Comparison of ENCODE assay signal across 8 cellular contexts in the genomic region with DNA sequence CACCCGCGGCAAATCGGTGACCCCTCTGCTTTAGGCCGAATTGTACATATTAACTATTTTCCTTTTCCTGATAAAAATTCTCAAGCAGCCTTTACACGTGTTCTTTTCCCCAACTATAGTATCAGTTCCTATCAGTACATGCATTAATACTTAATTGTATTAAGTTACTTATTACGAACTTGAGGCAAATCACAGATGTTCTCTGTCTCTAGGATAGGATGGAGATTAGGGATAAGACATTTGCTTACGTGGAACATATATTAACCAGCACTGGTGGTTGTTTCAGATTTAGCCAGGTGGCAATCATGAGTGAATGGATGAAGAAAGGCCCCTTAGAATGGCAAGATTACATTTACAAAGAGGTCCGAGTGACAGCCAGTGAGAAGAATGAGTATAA. TPM values are rescaled to one million over a fixed set of nuclear protein-coding genes. Genes with fewer than 3 reads are reported as not detected.
A peak's percentile ranks its signal among the peaks of the same experiment; 100 is the strongest.
DNase-seq lines count a peak whose midpoint lies in the region; TF ChIP-seq lines count a peak whose summit lies in the region.

No MANE protein-coding gene starts in this region.

- H4K20me1 ChIP-seq in Loucy (ENCODE audit: insufficient read depth, low read length, poor library complexity, severe bottlenecking): no peaks in the 10 kb centered on the region

- peaks cover 33% of the 10 kb centered on the region for H3K36me3 Mint-ChIP-seq in dendritic cell treated with granulocyte-macrophage colony-stimulating factor and Interleukin-4, amounts not matched to agents 40 ng/mL and 50 ng/mL, for 4 days (ENCODE audit: low read depth)
- H3K36me3 Mint-ChIP-seq in neural crest cell (ENCODE audit: low read depth): peaks cover 2% of the 10 kb centered on the region

- no peaks in the 10 kb centered on the region for H3F3A ChIP-seq in Loucy (ENCODE audit: low read depth)

- H3K9me3 ChIP-seq in Loucy (ENCODE audit: insufficient read depth, low read depth, low read length): no peaks in the 10 kb centered on the region

- H3K27ac ChIP-seq in C4-2B: peak overlapping the region; percentile 79

- TF ChIP-seq CTCF in C4-2B (conservative IDR thresholded peaks at IDR 0.05): no peak
- no peak for TF ChIP-seq CTCF in Loucy (conservative IDR thresholded peaks at IDR 0.05; ENCODE audit: low read length)
- no peak for TF ChIP-seq CTCF in neural crest cell (conservative IDR thresholded peaks at IDR 0.05)

- peak overlapping the region; percentile 89; the same call in 1 of the 2 replicates for H2AFZ ChIP-seq in Loucy (ENCODE audit: low read length)

- no peaks in the 10 kb centered on the region for H3K36me3 ChIP-seq in Loucy (ENCODE audit: insufficient read depth, low read length)

- peak overlapping the region; percentile 97 for H3K4me2 ChIP-seq in Loucy (ENCODE audit: low read depth, low read length, poor library complexity, severe bottlenecking)

- H3K79me2 ChIP-seq in Loucy (ENCODE audit: insufficient read depth, low read length): peaks cover 13% of the 10 kb centered on the region

- H3K27ac Mint-ChIP-seq in dendritic cell treated with granulocyte-macrophage colony-stimulating factor and Interleukin-4, amounts not matched to agents 40 ng/mL and 50 ng/mL, for 4 days: peak overlapping the region; percentile 86
- H3K27ac Mint-ChIP-seq in neural crest cell (ENCODE audit: unreplicated experiment): peak overlapping the region; percentile 92

- no peaks in the 10 kb centered on the region for H3K27me3 ChIP-seq in Loucy (ENCODE audit: insufficient read depth, low read length, poor library complexity, severe bottlenecking)

- H3K4me3 ChIP-seq in Loucy (ENCODE audit: low read length, poor library complexity, severe bottlenecking): peak overlapping the region; percentile 92

- H3K9me2 ChIP-seq in Loucy (replicated peaks; ENCODE audit: low read depth, low read length): no peaks in the 10 kb centered on the region

- peak overlapping the region; percentile 81 for H3K9ac ChIP-seq in Loucy (ENCODE audit: low read depth, low read length, poor library complexity, severe bottlenecking)

- H3K27me3 Mint-ChIP-seq in dendritic cell treated with granulocyte-macrophage colony-stimulating factor and Interleukin-4, amounts not matched to agents 40 ng/mL and 50 ng/mL, for 4 days: peaks cover 21% of the 10 kb centered on the region
- peaks cover 25% of the 10 kb centered on the region for H3K27me3 Mint-ChIP-seq in neural crest cell (ENCODE audit: low read depth)

- peaks cover 8% of the 10 kb centered on the region for H3K4me1 ChIP-seq in Loucy (ENCODE audit: insufficient read depth, low read length, poor library complexity, severe bottlenecking)

- peaks cover 21% of the 10 kb centered on the region for H3K4me1 Mint-ChIP-seq in dendritic cell treated with granulocyte-macrophage colony-stimulating factor and Interleukin-4, amounts not matched to agents 40 ng/mL and 50 ng/mL, for 4 days (ENCODE audit: low read depth)
- peaks cover 12% of the 10 kb centered on the region for H3K4me1 Mint-ChIP-seq in neural crest cell

- peak overlapping the region; percentile 92 for H3K4me3 Mint-ChIP-seq in dendritic cell treated with granulocyte-macrophage colony-stimulating factor and Interleukin-4, amounts not matched to agents 40 ng/mL and 50 ng/mL, for 4 days
- H3K4me3 Mint-ChIP-seq in neural crest cell: peak overlapping the region; percentile 96

- H3K9me3 Mint-ChIP-seq in dendritic cell treated with granulocyte-macrophage colony-stimulating factor and Interleukin-4, amounts not matched to agents 40 ng/mL and 50 ng/mL, for 4 days: no peaks in the 10 kb centered on the region
- H3K9me3 Mint-ChIP-seq in neural crest cell: no peaks in the 10 kb centered on the region

- DNase-seq in neural crest cell (ENCODE audit: low read depth, low spot score) (no peak), NCI-H2171 treated with DMSO at 0.1 percent for 48 hours (lab: John Stamatoyannopoulos, UW) (no peak), NK-92 (lab: John Stamatoyannopoulos, UW; ENCODE audit: unreplicated experiment) (no peak), NCI-H510A treated with DMSO at 0.1 percent for 48 hours (lab: John Stamatoyannopoulos, UW) (no peak), hepatic stellate cell (ENCODE audit: low spot score) (no peak)

- intact Hi-C loops in dendritic cell treated with granulocyte-macrophage colony-stimulating factor and Interleukin-4, amounts not matched to agents 40 ng/mL and 50 ng/mL, for 4 days (cut with micrococcal nuclease): loop anchor here (10.0 kb wide), 1 partner anchor 96 kb away; a partner anchor contains a TSS

RNA-seq across cellular contexts. Expression of a gene that starts 0.7 kb away (rescaled TPM):
- total RNA-seq in neural crest cell: 20.8 and 24.1 TPM in 2 replicates

RNA-seq across cellular contexts. Expression of a gene that starts 27.5 kb away (rescaled TPM):
- total RNA-seq in neural crest cell: 347 and 356 TPM in 2 replicates
